Comparison of ENCODE assay signal across 12 cellular contexts in the genomic region with DNA sequence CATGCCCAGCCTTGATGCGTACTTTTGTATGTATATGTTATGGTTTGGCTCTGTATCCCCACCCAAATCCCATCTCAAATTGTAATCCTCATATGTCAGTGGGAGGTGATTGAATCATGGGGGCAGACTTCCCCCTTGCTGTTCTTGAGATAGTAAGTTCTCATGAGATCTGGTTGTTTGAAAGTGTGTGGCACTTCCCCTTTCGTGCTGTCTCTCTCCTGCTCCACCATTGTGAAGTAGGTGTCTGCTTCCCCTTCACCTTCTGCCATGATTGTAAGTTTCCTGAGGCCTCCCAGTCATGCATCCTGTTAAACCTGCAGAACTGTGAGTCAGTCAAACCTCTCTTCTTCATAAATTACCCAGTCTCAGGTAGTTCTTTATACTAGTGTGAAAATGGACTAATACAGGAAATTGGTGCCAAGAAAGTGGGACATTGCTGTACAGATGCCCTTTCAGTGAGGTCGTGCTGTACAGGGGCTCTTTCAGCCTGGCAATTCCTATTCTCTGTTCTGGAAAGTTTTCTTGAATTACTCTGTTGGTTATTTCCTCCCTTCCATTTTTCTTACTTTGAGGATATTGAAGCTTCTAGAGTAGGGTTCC. TPM values are rescaled to one million over a fixed set of nuclear protein-coding genes. Genes with fewer than 3 reads are reported as not detected.
DNase-seq lines count a peak whose midpoint lies in the region; ATAC-seq and TF ChIP-seq lines count a peak whose summit lies in the region.
"Had no signal": no experiment of that assay in that cellular context is flagged by ENCODE, and none has a peak within 500 bp of the region (broad histone marks: within the 10 kb centered on the region; RNA-seq: fewer than 3 reads in every experiment).

No MANE protein-coding gene starts in this region.

- TF ChIP-seq EP300 in SK-N-SH (IDR thresholded peaks at IDR 0.05; ENCODE audit: borderline replicate concordance in 1 of 2, low read depth in 1 of 2, low read length in 1 of 2) = no peak

- peak; percentile 29 for ATAC-seq in T-helper 17 cell
- peak; percentile 19 for ATAC-seq in foreskin keratinocyte

- no peak overlapping the region for H3K4me3 ChIP-seq in CD8-positive, alpha-beta memory T cell (ENCODE audit: low read length)
- H3K4me3 ChIP-seq in HEK293 (ENCODE audit: low read depth, low read length) (no peak overlapping the region), SK-N-SH (ENCODE audit: low read depth in 2 of 2, low read length in 1 of 2) (no peak overlapping the region)

- H3K4me1 ChIP-seq in CD8-positive, alpha-beta memory T cell (ENCODE audit: insufficient read depth, low read length) = peaks cover 33% of the 10 kb centered on the region
- H3K4me1 ChIP-seq in HEK293 (ENCODE audit: control insufficient read depth, insufficient read depth, low read length) (peaks cover 4% of the 10 kb centered on the region), foreskin keratinocyte (peaks cover 3% of the 10 kb centered on the region), SK-N-SH (ENCODE audit: control insufficient read depth in 1 of 2, insufficient read depth in 2 of 2, low read depth in 1 of 2, low read length in 1 of 2) (peaks cover 0 to 8% of the 10 kb centered on the region in 2 experiments; a peak in 2 of 4 replicates)

- H3K9me3 ChIP-seq in CD8-positive, alpha-beta memory T cell (ENCODE audit: low read length) = no peaks in the 10 kb centered on the region
- no peaks in the 10 kb centered on the region for H3K9me3 ChIP-seq in HEK293 (ENCODE audit: control insufficient read depth, insufficient read depth, low read depth, low read length)
- no peaks in the 10 kb centered on the region for H3K9me3 ChIP-seq in T-helper 17 cell (ENCODE audit: control insufficient read depth, low read length, poor library complexity, severe bottlenecking)
- no peaks in the 10 kb centered on the region for H3K9me3 ChIP-seq in SK-N-SH

- no peak overlapping the region for H3K9ac ChIP-seq in SK-N-SH

- peak overlapping the region; percentile 3 to 91 (median 38) for H3K27ac Mint-ChIP-seq in CD8-positive, alpha-beta memory T cell
- peak overlapping the region; percentile 24 for H3K27ac Mint-ChIP-seq in T-helper 17 cell
- H3K27ac Mint-ChIP-seq: nephron had no signal

- H3K27me3 ChIP-seq in CD8-positive, alpha-beta memory T cell (ENCODE audit: insufficient read depth, low read length, poor library complexity, severe bottlenecking) = no peaks in the 10 kb centered on the region
- H3K27me3 ChIP-seq in foreskin keratinocyte (no peaks in the 10 kb centered on the region), SK-N-SH (ENCODE audit: insufficient read depth) (no peaks in the 10 kb centered on the region)

- TF ChIP-seq CTCF in HEK293 (tag by site-specific recombination; IDR thresholded peaks at IDR 0.05) (no peak), foreskin keratinocyte (conservative IDR thresholded peaks at IDR 0.05) (no peak), SK-N-SH (IDR thresholded peaks at IDR 0.05) (no peak)

- CTCF ChIA-PET in CD8-positive, alpha-beta memory T cell (lab: Charles Lee) = no interaction called here
- CTCF ChIA-PET in HEK293 (lab: Yijun Ruan, JAX) = no interaction called here
- CTCF ChIA-PET in SK-N-SH (lab: Yijun Ruan, JAX) = interaction anchor here (0.9 to 1.6 kb wide), 4 partner anchors 9 to 84 kb away, joined by 3 to 7 read pairs (median 4); no protein-coding TSS in a partner anchor
- CTCF ChIA-PET in HEK293T (lab: Yijun Ruan, JAX) = no interaction called here

- no peaks in the 10 kb centered on the region for H3K27me3 Mint-ChIP-seq in CD8-positive, alpha-beta memory T cell
- no peaks in the 10 kb centered on the region for H3K27me3 Mint-ChIP-seq in T-helper 17 cell

- 100% methylated on average over 3 of the region's 3 CpGs for WGBS in SK-N-SH (ENCODE audit: low lambda C conversion rate)

- H3K36me3 ChIP-seq in CD8-positive, alpha-beta memory T cell (ENCODE audit: insufficient read depth, low read length) = peaks cover 5% of the 10 kb centered on the region
- peaks cover 8 to 14% of the 10 kb centered on the region in 2 experiments; a peak in 2 of 3 replicates for H3K36me3 ChIP-seq in HEK293 (ENCODE audit: control insufficient read depth in 2 of 2, insufficient read depth in 1 of 2, low read length in 2 of 2)
- peaks cover 3 to 25% of the 10 kb centered on the region in 2 experiments for H3K36me3 ChIP-seq in SK-N-SH (replicated peaks in 1 of 2; ENCODE audit: control insufficient read depth in 1 of 2, insufficient read depth in 2 of 2, low read length in 1 of 2)

- DNase-seq in CD8-positive, alpha-beta memory T cell = no peak
- DNase-seq in T-helper 17 cell (no peak), foreskin keratinocyte (no peak), SK-N-SH (no peak), NCI-H2107 treated with DMSO at 0.1 percent for 48 hours (lab: John Stamatoyannopoulos, UW; ENCODE audit: unreplicated experiment) (no peak), cardiac septum (ENCODE audit: low spot score) (no peak), HEK293T (ENCODE audit: extremely low spot score) (no peak)
- DNase-seq: DND-41, NCI-H524, substantia nigra had no signal

- peak overlapping the region in 2 of 7 donors; percentile 20 to 26 for H3K4me3 Mint-ChIP-seq in CD8-positive, alpha-beta memory T cell
- H3K4me3 Mint-ChIP-seq in T-helper 17 cell = no peak overlapping the region
- H3K4me3 Mint-ChIP-seq: nephron had no signal

- H2AFZ ChIP-seq in SK-N-SH (ENCODE audit: low read depth) = no peak overlapping the region

- H3K9me2 ChIP-seq in SK-N-SH = no peaks in the 10 kb centered on the region

- no peak overlapping the region for H3K27ac ChIP-seq in CD8-positive, alpha-beta memory T cell (ENCODE audit: low read depth, low read length)
- H3K27ac ChIP-seq in HEK293 (ENCODE audit: extremely low read depth, low read depth, low read length) = no peak overlapping the region
- H3K27ac ChIP-seq in foreskin keratinocyte = no peak overlapping the region
- no peak overlapping the region; a peak in 1 of 4 replicates for H3K27ac ChIP-seq in SK-N-SH (ENCODE audit: low read depth in 2 of 2, low read length in 1 of 2)

- peaks cover 84% of the 10 kb centered on the region for H4K20me1 ChIP-seq in SK-N-SH (ENCODE audit: insufficient read depth)

- no peak overlapping the region for H3K4me2 ChIP-seq in SK-N-SH

- H3F3A ChIP-seq in SK-N-SH (replicated peaks; ENCODE audit: insufficient read depth) = peaks cover 18% of the 10 kb centered on the region

- peaks cover 57 to 82% (median 79%) of the 10 kb centered on the region in 3 donors for H3K4me1 Mint-ChIP-seq in CD8-positive, alpha-beta memory T cell
- H3K4me1 Mint-ChIP-seq in T-helper 17 cell = peaks cover 47% of the 10 kb centered on the region

- no peak for TF ChIP-seq RAD21 in SK-N-SH (IDR thresholded peaks at IDR 0.05; ENCODE audit: low read length)

- H3K9me3 Mint-ChIP-seq in CD8-positive, alpha-beta memory T cell = no peaks in the 10 kb centered on the region

- intact Hi-C loops in cardiac septum (cut with DNase I) = no loop called here

- POLR2A ChIA-PET in CD8-positive, alpha-beta memory T cell (lab: Charles Lee) = interaction anchor here (0.6 kb wide), 1 partner anchor 21 kb away, joined by 6 read pairs; no protein-coding TSS in a partner anchor
- POLR2A ChIA-PET in HEK293 (lab: Yijun Ruan, JAX) = no interaction called here
- POLR2A ChIA-PET in SK-N-SH (lab: Yijun Ruan, JAX) = no interaction called here
- POLR2A ChIA-PET in HEK293T (lab: Yijun Ruan, JAX) = no interaction called here

- peaks cover 10 to 30% (median 10%) of the 10 kb centered on the region in 3 donors for H3K36me3 Mint-ChIP-seq in CD8-positive, alpha-beta memory T cell
- no peaks in the 10 kb centered on the region for H3K36me3 Mint-ChIP-seq in T-helper 17 cell (ENCODE audit: low read depth)

- peaks cover 97% of the 10 kb centered on the region for H3K79me2 ChIP-seq in SK-N-SH (ENCODE audit: insufficient read depth)

TF ChIP-seq in HEK293, 187 proteins besides CTCF, POLR2A, EP300 and RAD21 (continues in another document):
- TF ChIP-seq ZNF155 (tag by site-specific recombination; IDR thresholded peaks at IDR 0.05) (no peak), ZNF211 (tag by site-specific recombination; IDR thresholded peaks at IDR 0.05; ENCODE audit: low read depth) (no peak), YY1 (tag by site-specific recombination; IDR thresholded peaks at IDR 0.05) (no peak), PRDM1 (tag by site-specific recombination; IDR thresholded peaks at IDR 0.05) (peak; percentile 47), ZNF777 (tag by site-specific recombination; IDR thresholded peaks at IDR 0.05; ENCODE audit: borderline replicate concordance) (no peak)

TF ChIP-seq in SK-N-SH, 30 proteins besides CTCF, POLR2A, EP300 and RAD21 (continues in another document):
- no peak for TF ChIP-seq MXI1 (IDR thresholded peaks at IDR 0.05; ENCODE audit: low read depth, low read length)
- TF ChIP-seq YY1 (IDR thresholded peaks at IDR 0.05; ENCODE audit: low read depth) = no peak
- no peak for TF ChIP-seq RFX5 (IDR thresholded peaks at IDR 0.05; ENCODE audit: low read length)
- TF ChIP-seq EZH2phosphoT487 (IDR thresholded peaks at IDR 0.05; ENCODE audit: borderline replicate concordance, low read depth) = no peak

TF ChIP-seq in HEK293T, 16 proteins besides CTCF, POLR2A, EP300 and RAD21 (continues in another document):
- TF ChIP-seq SP1 (IDR thresholded peaks at IDR 0.05) (no peak), SUZ12 (IDR thresholded peaks at IDR 0.05) (no peak), FOXA1 (IDR thresholded peaks at IDR 0.05) (no peak), ZNF384 (IDR thresholded peaks at IDR 0.05) (no peak), L3MBTL2 (conservative IDR thresholded peaks at IDR 0.05) (no peak), BHLHE40 (IDR thresholded peaks at IDR 0.05; ENCODE audit: borderline replicate concordance) (no peak), CTBP1 (IDR thresholded peaks at IDR 0.05; ENCODE audit: borderline replicate concordance) (no peak), LEF1 (IDR thresholded peaks at IDR 0.05; ENCODE audit: borderline replicate concordance) (no peak), FOXK2 (IDR thresholded peaks at IDR 0.05) (no peak), NFRKB (IDR thresholded peaks at IDR 0.05) (no peak), ELF4 (IDR thresholded peaks at IDR 0.05) (no peak), FOXM1 (IDR thresholded peaks at IDR 0.05; ENCODE audit: borderline replicate concordance) (no peak), TARDBP (IDR thresholded peaks at IDR 0.05) (no peak), ARNT (IDR thresholded peaks at IDR 0.05) (no peak), HDGF (IDR thresholded peaks at IDR 0.05; ENCODE audit: borderline replicate concordance) (no peak)

RNA-seq across cellular contexts. Expression of a gene that starts 38.2 kb away (rescaled TPM):
- total RNA-seq in CD8-positive, alpha-beta memory T cell = 100 to 1,000 TPM in 1 of 2 experiments, 10 to 100 TPM in 1; 98.1 to 105 TPM
- 30.7 TPM for polyA plus RNA-seq in CD8-positive, alpha-beta memory T cell
- 10 to 100 TPM; 63.6 to 80.6 TPM for total RNA-seq in T-helper 17 cell
- total RNA-seq in foreskin keratinocyte = 67.3 and 68.2 TPM in 2 replicates
- 37.8 and 42.1 TPM in 2 replicates for polyA plus RNA-seq in foreskin keratinocyte
- polyA plus RNA-seq in SK-N-SH (2012; rRNA removed) = 37.0 and 51.2 TPM in 2 replicates
- polyA plus RNA-seq in SK-N-SH (2012; cell fraction: cytosol; rRNA removed) = 51.9 and 60.8 TPM in 2 replicates
- 13.7 and 27.2 TPM in 2 replicates for polyA plus RNA-seq in SK-N-SH (2012; cell fraction: nucleus; rRNA removed)
- 88.8 TPM for total RNA-seq in cardiac septum
